14 cellular contexts compared by ENCODE assay signal in genomic region chr20:38932457-38933120, GRCh38. TPM values are rescaled to one million over a fixed set of nuclear protein-coding genes. Genes with fewer than 3 reads are reported as not detected.
DNase-seq lines count a peak whose midpoint lies in the region; ATAC-seq and TF ChIP-seq lines count a peak whose summit lies in the region.
"Had no signal": no experiment of that assay in that cellular context is flagged by ENCODE, and none has a peak within 500 bp of the region (broad histone marks: within the 10 kb centered on the region; RNA-seq: fewer than 3 reads in every experiment).

No MANE protein-coding gene starts in this region.

- H3K79me2 ChIP-seq in SU-DHL-6 (ENCODE audit: insufficient read depth, low read length), result peaks cover 100% of the 10 kb centered on the region

- no peaks in the 10 kb centered on the region; the same call in 1 of the 2 replicates for H3F3A ChIP-seq in SU-DHL-6 (ENCODE audit: insufficient read depth)

- H3K27me3 ChIP-seq in right atrium auricular region, result no peaks in the 10 kb centered on the region
- no peaks in the 10 kb centered on the region for H3K27me3 ChIP-seq in SU-DHL-6 (ENCODE audit: low read length)
- H3K27me3 ChIP-seq in stomach, result peaks cover 0 to 5% (median 0%) of the 10 kb centered on the region in 3 donors
- no peaks in the 10 kb centered on the region for H3K27me3 ChIP-seq in dorsolateral prefrontal cortex
- H3K27me3 ChIP-seq: SJSA1 had no signal

- no peaks in the 10 kb centered on the region for H3K9me3 ChIP-seq in right atrium auricular region
- H3K9me3 ChIP-seq in SU-DHL-6 (ENCODE audit: insufficient read depth, low read length), result no peaks in the 10 kb centered on the region
- H3K9me3 ChIP-seq in stomach, result no peaks in the 10 kb centered on the region
- H3K9me3 ChIP-seq: SJSA1 had no signal

- no peaks in the 10 kb centered on the region for H3K36me3 ChIP-seq in right atrium auricular region
- peaks cover 7% of the 10 kb centered on the region; the same call in 1 of the 2 replicates for H3K36me3 ChIP-seq in SU-DHL-6 (ENCODE audit: low read length)
- H3K36me3 ChIP-seq in stomach, result no peaks in the 10 kb centered on the region

- H3K27ac ChIP-seq in right atrium auricular region (no peak overlapping the region), SU-DHL-6 (ENCODE audit: low read depth, low read length) (peak overlapping the region; percentile 10; the same call in 1 of the 2 replicates), stomach (peak overlapping the region in 3 of 5 donors; percentile 37 to 82 (median 77)), dorsolateral prefrontal cortex (no peak overlapping the region)
- H3K27ac ChIP-seq: SJSA1 had no signal

- no peak for DNase-seq in Right ventricle myocardium inferior (ENCODE audit: missing footprints)
- DNase-seq in right atrium auricular region (ENCODE audit: low spot score), result no peak
- DNase-seq in fibroblast of mammary gland (ENCODE audit: low read depth), result peak; percentile 56
- DNase-seq in stomach, result no peak
- DNase-seq in dorsolateral prefrontal cortex, result no peak
- DNase-seq: activated CD4-positive, alpha-beta T cell treated with anti-CD3 and anti-CD28 coated beads, Interleukin-2, amount 50 U/mL, for 4 hours; amniotic stem cell; C1 segment of cervical spinal cord; NCI-H2227 treated with DMSO at 0.1 percent for 48 hours; stimulated activated naive B cell treated with anti-CD40 and anti-IgM and Interleukin-4, amounts not matched to agents 10 μg/mL and 1 μg/mL and 100 μg/mL, for 72 hours had no signal

- ATAC-seq in Right ventricle myocardium inferior (peak; percentile 48), HG03280 (IDR thresholded peaks at IDR 0.05; ENCODE audit: unreplicated experiment) (no peak), GM18907 (IDR thresholded peaks at IDR 0.05; ENCODE audit: unreplicated experiment) (no peak)
- ATAC-seq: stimulated activated naive B cell treated with anti-CD40 and anti-IgM and Interleukin-4, amounts not matched to agents 10 μg/mL and 1 μg/mL and 100 μg/mL, for 72 hours had no signal

- H2AFZ ChIP-seq in SU-DHL-6 (ENCODE audit: low read depth, low read length, severe bottlenecking), result no peak overlapping the region

- 0 out of 2 replicates have a peak overlapping the region, but pooled peaks have one; percentile 12 for H3K9ac ChIP-seq in SU-DHL-6 (ENCODE audit: low read length)

- 69 to 83% (median 76%) methylated on average over 9 of the region's 9 CpGs for WGBS in stomach, 5 donors

- intact Hi-C loops in Right ventricle myocardium inferior (cut with DNase I), result loop anchor here (5.0 kb wide), 1 partner anchor 115 kb away; no protein-coding TSS in a partner anchor
- intact Hi-C loops in stomach (cut with DNase I; ENCODE audit: low total_unique reads), result no loop called here
- intact Hi-C loops in dorsolateral prefrontal cortex (cut with DNase I), result no loop called here

- H4K20me1 ChIP-seq in SU-DHL-6 (ENCODE audit: low read depth, low read length), result no peaks in the 10 kb centered on the region; the same call in 1 of the 2 replicates

- H3K9me2 ChIP-seq in SU-DHL-6 (replicated peaks; ENCODE audit: insufficient read depth, low read length), result no peaks in the 10 kb centered on the region

- H3K4me3 ChIP-seq in right atrium auricular region (no peak overlapping the region), SU-DHL-6 (ENCODE audit: insufficient read depth, low read length, poor library complexity, severe bottlenecking) (no peak overlapping the region), fibroblast of mammary gland (ENCODE audit: control insufficient read depth, low read depth, low read length) (no peak overlapping the region), stomach (no peak overlapping the region), dorsolateral prefrontal cortex (no peak overlapping the region)
- H3K4me3 ChIP-seq: SJSA1 had no signal

- TF ChIP-seq EP300 in stomach (IDR thresholded peaks at IDR 0.05), result no peak

- TF ChIP-seq POLR2A in stomach (IDR thresholded peaks at IDR 0.05), result no peak

- TF ChIP-seq CTCF in right atrium auricular region (IDR thresholded peaks at IDR 0.05) (no peak), SU-DHL-6 (IDR thresholded peaks at IDR 0.05; ENCODE audit: insufficient read depth, low read length, poor library complexity, severe bottlenecking) (no peak), fibroblast of mammary gland (conservative IDR thresholded peaks at IDR 0.05; ENCODE audit: control insufficient read depth, insufficient read depth, low read depth, low read length) (no peak), stomach (IDR thresholded peaks at IDR 0.05) (no peak), dorsolateral prefrontal cortex (IDR thresholded peaks at IDR 0.05 in 54 of 56, conservative IDR thresholded peaks at IDR 0.05 in 2 of 56; ENCODE audit: low read depth in 1 of 56, partially characterized antibody in 56 of 56) (no peak)

- peak overlapping the region; percentile 40 for H3K4me2 ChIP-seq in SU-DHL-6 (ENCODE audit: low read depth, low read length, poor library complexity, severe bottlenecking)

- H3K4me1 ChIP-seq in right atrium auricular region, result peaks cover 0 to 4% of the 10 kb centered on the region in 2 donors
- peaks cover 0 to 34% (median 7%) of the 10 kb centered on the region in 4 donors for H3K4me1 ChIP-seq in stomach

RNA-seq across cellular contexts. Expression of gene FAM83D, which starts 6.4 kb away (rescaled TPM):
- total RNA-seq in Right ventricle myocardium inferior (0.49 TPM), right atrium auricular region (1 to 10 TPM; 1.1 to 2.2 TPM), stomach (100 to 1,000 TPM in 2 of 5 donors, 10 to 100 TPM in 2, 1 to 10 TPM in 1; 2.0 to 289 (median 36.4) TPM), dorsolateral prefrontal cortex (1 to 10 TPM in 119 of 120 experiments, under 1 TPM in 1; 0.95 to 5.1 (median 2.4) TPM)
- polyA plus RNA-seq in stomach, result 10 to 100 TPM in 1 of 3 donors, 1 to 10 TPM in 2; 2.3 to 22.9 (median 3.1) TPM

RNA-seq across cellular contexts. Expression of gene DHX35, which starts 29.6 kb away (rescaled TPM):
- total RNA-seq in Right ventricle myocardium inferior (11.0 TPM), right atrium auricular region (10 to 100 TPM; 15.2 to 41.0 TPM), stomach (10 to 100 TPM in 4 of 5 donors, 1 to 10 TPM in 1; 5.8 to 33.8 (median 19.1) TPM), dorsolateral prefrontal cortex (10 to 100 TPM in 118 of 120 experiments, 1 to 10 TPM in 2; 7.4 to 19.8 (median 13.7) TPM)
- polyA plus RNA-seq in stomach, result 1 to 10 TPM; 4.7 to 6.5 (median 6.0) TPM

Comparison
In these comparisons a context has a peak if more than half of its experiments do, and no peak if none do; other contexts are left out.
1. H3K27ac ChIP-seq: peak in SU-DHL-6 (single experiment) and stomach (3 of 5); none in right atrium auricular region (0 of 2) and dorsolateral prefrontal cortex (0 of 59).